Comparison of ENCODE assay signal across 8 cellular contexts in genomic region chr6:43478008-43478372, GRCh38. TPM values are rescaled to one million over a fixed set of nuclear protein-coding genes. Genes with fewer than 3 reads are reported as not detected.
DNase-seq lines count a peak whose midpoint lies in the region; ATAC-seq and TF ChIP-seq lines count a peak whose summit lies in the region.

No MANE protein-coding gene starts in this region.

- H3K4me3 ChIP-seq in left ventricle myocardium inferior (peak overlapping the region; percentile 77), adipocyte (ENCODE audit: low read length) (peak overlapping the region; percentile 87), lower leg skin (ENCODE audit: low read depth, poor library complexity, severe bottlenecking) (peak overlapping the region; percentile 55), urinary bladder (ENCODE audit: low read depth, low read length) (peak overlapping the region; percentile 93)

- no peak for TF ChIP-seq CTCF in left ventricle myocardium inferior (IDR thresholded peaks at IDR 0.05; ENCODE audit: borderline replicate concordance)
- TF ChIP-seq CTCF in lower leg skin (IDR thresholded peaks at IDR 0.05): no peak

- peaks cover 61% of the 10 kb centered on the region for H3K4me1 ChIP-seq in left ventricle myocardium inferior
- peaks cover 11% of the 10 kb centered on the region for H3K4me1 ChIP-seq in adipocyte (ENCODE audit: control insufficient read depth, insufficient read depth, low read length)
- no peaks in the 10 kb centered on the region for H3K4me1 ChIP-seq in urinary bladder (ENCODE audit: insufficient read depth)

- H3K27me3 ChIP-seq in left ventricle myocardium inferior (ENCODE audit: low read depth): no peaks in the 10 kb centered on the region
- no peaks in the 10 kb centered on the region for H3K27me3 ChIP-seq in adipocyte (replicated peaks; ENCODE audit: control insufficient read depth, insufficient read depth, low read length)

- peak overlapping the region; percentile 89 for H3K9ac ChIP-seq in adipocyte (ENCODE audit: low read length)

- DNase-seq in left ventricle myocardium inferior (no peak), Right ventricle myocardium superior (no peak), adipocyte (ENCODE audit: low read depth) (no peak), lower leg skin (ENCODE audit: low spot score in 2 of 2) (no peak), A172 (ENCODE audit: low spot score) (no peak)

- no peak for TF ChIP-seq POLR2A in lower leg skin (IDR thresholded peaks at IDR 0.05)

- H3K9me3 ChIP-seq in left ventricle myocardium inferior (replicated peaks): no peaks in the 10 kb centered on the region
- no peaks in the 10 kb centered on the region for H3K9me3 ChIP-seq in adipocyte (ENCODE audit: control insufficient read depth, low read length)

- H3K27ac ChIP-seq in left ventricle myocardium inferior (replicated peaks) (peak overlapping the region; percentile 83), urinary bladder (ENCODE audit: low read depth) (peak overlapping the region; percentile 61)

- WGBS in lower leg skin, 2 donors: 6 to 10% methylated on average over 3 of the region's 3 CpGs
- 20% methylated on average over 3 of the region's 3 CpGs for WGBS in urinary bladder

- intact Hi-C loops in left ventricle myocardium inferior (cut with micrococcal nuclease): no loop called here
- intact Hi-C loops in Right ventricle myocardium superior (cut with DNase I): no loop called here
- intact Hi-C loops in lower leg skin (cut with DNase I; ENCODE audit: low total_unique reads): no loop called here

- ATAC-seq in Right ventricle myocardium superior (ENCODE audit: poor library complexity) (no peak), GM19023 (IDR thresholded peaks at IDR 0.05; ENCODE audit: unreplicated experiment) (no peak), GM18873 (IDR thresholded peaks at IDR 0.05; ENCODE audit: low FRiP score, unreplicated experiment) (no peak)

- peaks cover 2% of the 10 kb centered on the region for H3K36me3 ChIP-seq in left ventricle myocardium inferior
- no peaks in the 10 kb centered on the region for H3K36me3 ChIP-seq in adipocyte (ENCODE audit: control insufficient read depth, insufficient read depth, low read length, severe bottlenecking)
- no peaks in the 10 kb centered on the region for H3K36me3 ChIP-seq in urinary bladder (ENCODE audit: insufficient read depth)

RNA-seq across cellular contexts. Expression of gene TJAP1, which starts 0.6 kb away (rescaled TPM):
- total RNA-seq in left ventricle myocardium inferior: 24.1 TPM
- 20.5 TPM for total RNA-seq in Right ventricle myocardium superior
- 10 to 100 TPM; 15.9 to 30.4 (median 23.8) TPM for total RNA-seq in lower leg skin
- 10.5 TPM for total RNA-seq in urinary bladder
- 29.7 TPM for polyA plus RNA-seq in urinary bladder
- total RNA-seq in A172 (2014; rRNA removed; shearing (Covaris generic)): 10.9 and 14.3 TPM in 2 replicates

RNA-seq across cellular contexts. Expression of gene DLK2, which starts 22.6 kb away (rescaled TPM):
- total RNA-seq in left ventricle myocardium inferior: 3.3 TPM
- 1.0 TPM for total RNA-seq in Right ventricle myocardium superior
- 10 to 100 TPM; 29.3 to 55.0 (median 39.4) TPM for total RNA-seq in lower leg skin
- total RNA-seq in urinary bladder: 2.0 TPM
- 0.67 TPM for polyA plus RNA-seq in urinary bladder
- total RNA-seq in A172 (2014; rRNA removed; shearing (Covaris generic)): 0.81 and 3.0 TPM in 2 replicates

RNA-seq across cellular contexts. Expression of gene LRRC73, which starts 32.2 kb away (rescaled TPM):
- total RNA-seq in left ventricle myocardium inferior (1.6 TPM), Right ventricle myocardium superior (1.4 TPM), lower leg skin (under 1 TPM in 3 of 4 donors, not detected in 1; 0.36 to 0.53 (median 0.44) TPM), urinary bladder (not detected)
- polyA plus RNA-seq in urinary bladder: 0.24 TPM
- 1.2 and 2.3 TPM in 2 replicates for total RNA-seq in A172 (2014; rRNA removed; shearing (Covaris generic))

RNA-seq across cellular contexts. Expression of gene YIPF3, which starts 38.7 kb away (rescaled TPM):
- total RNA-seq in left ventricle myocardium inferior (69.9 TPM), Right ventricle myocardium superior (64.0 TPM), lower leg skin (100 to 1,000 TPM in 1 of 4 donors, 10 to 100 TPM in 3; 82.6 to 119 (median 89.0) TPM), urinary bladder (54.9 TPM)
- polyA plus RNA-seq in urinary bladder: 118 TPM
- total RNA-seq in A172 (2014; rRNA removed; shearing (Covaris generic)): 122 and 155 TPM in 2 replicates

RNA-seq across cellular contexts. Expression of gene POLR1C, which starts 38.9 kb away (rescaled TPM):
- 14.7 TPM for total RNA-seq in left ventricle myocardium inferior
- 15.6 TPM for total RNA-seq in Right ventricle myocardium superior
- 10 to 100 TPM; 29.7 to 38.0 (median 32.4) TPM for total RNA-seq in lower leg skin
- 29.4 TPM for total RNA-seq in urinary bladder
- polyA plus RNA-seq in urinary bladder: 36.9 TPM
- total RNA-seq in A172 (2014; rRNA removed; shearing (Covaris generic)): 46.0 and 50.1 TPM in 2 replicates
